ENCODE assay signal across 18 cellular contexts in genomic region chr7:95899919-95900513, GRCh38.
A peak's percentile ranks its signal among the peaks of the same experiment; 100 is the strongest.
DNase-seq lines count a peak whose midpoint lies in the region; ATAC-seq, FAIRE-seq and TF ChIP-seq lines count a peak whose summit lies in the region.
"Had no signal": no experiment of that assay in that cellular context is flagged by ENCODE, and none has a peak within 500 bp of the region (broad histone marks: within the 10 kb centered on the region; RNA-seq: fewer than 3 reads in every experiment).

No MANE protein-coding gene starts in this region.

- no peak for FAIRE-seq in A549 (lab: Jason Lieb, UNC)
- FAIRE-seq: D721Med had no signal

- no peaks in the 10 kb centered on the region for H3K36me3 ChIP-seq in iPS DF 6.9 (ENCODE audit: control insufficient read depth, insufficient read depth, low read length)
- H3K36me3 ChIP-seq in tibial nerve = no peaks in the 10 kb centered on the region
- H3K36me3 ChIP-seq: esophagus squamous epithelium, left ventricle myocardium inferior had no signal

- peak in 1 of 2 experiments; percentile 14 for DNase-seq in A549 (ENCODE audit: low read depth in 1 of 2, low spot score in 1 of 2)
- peak; percentile 16 for DNase-seq in HEK293T (ENCODE audit: extremely low spot score)
- DNase-seq in SIG-M5 treated with dmso at 0.1 percent for 504 hours (lab: John Stamatoyannopoulos, UW; ENCODE audit: unreplicated experiment) = peak; percentile 73
- peak; percentile 22 for DNase-seq in iPS DF 6.9 (ENCODE audit: low read depth, low spot score)
- no peak for DNase-seq in activated T-helper 2 cell treated with anti-CD3 and anti-CD28 coated beads, Interferon-gamma antibody, Interleukin-2, Interleukin-4, amounts not matched to agents 10 μg/mL and 5 μg/mL and 100 μg/mL, durations not matched to agents 14 hours and 24 hours and 36 hours (ENCODE audit: low spot score)
- no peak for DNase-seq in KBM-7
- no peak for DNase-seq in tibial nerve (ENCODE audit: low spot score in 2 of 2)
- DNase-seq in caudate nucleus (lab: John Stamatoyannopoulos, UW) = no peak
- DNase-seq: ACHN; activated naive CD4-positive, alpha-beta T cell treated with anti-CD3 and anti-CD28 coated beads for 36 hours; esophagus squamous epithelium; hypothalamus; left ventricle myocardium inferior; natural killer cell; NCI-H2171 had no signal

- POLR2A ChIA-PET in A549 (lab: Yijun Ruan, JAX) = no interaction called here
- POLR2A ChIA-PET in HEK293T (lab: Yijun Ruan, JAX) = no interaction called here

- H3K36me3 Mint-ChIP-seq in activated T-helper 2 cell treated with anti-CD3 and anti-CD28 coated beads, Interferon-gamma antibody, Interleukin-2, Interleukin-4, amounts not matched to agents 10 μg/mL and 5 μg/mL and 100 μg/mL, durations not matched to agents 14 hours and 24 hours and 36 hours (ENCODE audit: low read depth) = no peaks in the 10 kb centered on the region
- H3K36me3 Mint-ChIP-seq: natural killer cell had no signal

- H3K4me3 ChIP-seq in A549 (no peak overlapping the region), iPS DF 6.9 (ENCODE audit: low read length) (no peak overlapping the region), tibial nerve (no peak overlapping the region)
- H3K4me3 ChIP-seq: esophagus squamous epithelium, left ventricle myocardium inferior had no signal

- no peaks in the 10 kb centered on the region for H3K9me3 Mint-ChIP-seq in activated T-helper 2 cell treated with anti-CD3 and anti-CD28 coated beads, Interferon-gamma antibody, Interleukin-2, Interleukin-4, amounts not matched to agents 10 μg/mL and 5 μg/mL and 100 μg/mL, durations not matched to agents 14 hours and 24 hours and 36 hours
- H3K9me3 Mint-ChIP-seq: activated naive CD4-positive, alpha-beta T cell treated with anti-CD3 and anti-CD28 coated beads for 36 hours; dendritic cell treated with granulocyte-macrophage colony-stimulating factor and Interleukin-4, amounts not matched to agents 40 ng/mL and 50 ng/mL, for 4 days; natural killer cell had no signal

- no peaks in the 10 kb centered on the region for H3K4me1 Mint-ChIP-seq in activated T-helper 2 cell treated with anti-CD3 and anti-CD28 coated beads, Interferon-gamma antibody, Interleukin-2, Interleukin-4, amounts not matched to agents 10 μg/mL and 5 μg/mL and 100 μg/mL, durations not matched to agents 14 hours and 24 hours and 36 hours (ENCODE audit: low read depth)
- H3K4me1 Mint-ChIP-seq: natural killer cell had no signal

- H3K27me3 ChIP-seq in iPS DF 6.9 (ENCODE audit: control insufficient read depth, insufficient read depth, low read length) (no peaks in the 10 kb centered on the region), tibial nerve (no peaks in the 10 kb centered on the region)

- WGBS in A549 (ENCODE audit: missing lambda C conversion rate) = 1% methylated on average over 5 of the region's 5 CpGs
- no CpG with 5 or more reads among the region's 5 CpGs for WGBS in iPS DF 6.9 (ENCODE audit: insufficient coverage, insufficient read length)
- WGBS in tibial nerve, 2 donors = 40 to 41% methylated on average over 5 of the region's 5 CpGs

- no peak overlapping the region for H3K4me2 ChIP-seq in A549

- TF ChIP-seq RAD21 in A549 (conservative IDR thresholded peaks at IDR 0.05 in 1 of 2, IDR thresholded peaks at IDR 0.05 in 1 of 2) = no peak

- H3K9me3 ChIP-seq in A549 = no peaks in the 10 kb centered on the region
- no peaks in the 10 kb centered on the region for H3K9me3 ChIP-seq in iPS DF 6.9 (ENCODE audit: control insufficient read depth, insufficient read depth, low read length)
- no peaks in the 10 kb centered on the region for H3K9me3 ChIP-seq in tibial nerve
- H3K9me3 ChIP-seq: esophagus squamous epithelium, left ventricle myocardium inferior had no signal

- H3K27ac ChIP-seq in A549 = no peak overlapping the region
- no peak overlapping the region for H3K27ac ChIP-seq in iPS DF 6.9 (ENCODE audit: low read length)
- H3K27ac ChIP-seq in tibial nerve = no peak overlapping the region
- H3K27ac ChIP-seq in caudate nucleus (ENCODE audit: low read depth, low read length) = no peak overlapping the region
- H3K27ac ChIP-seq: esophagus squamous epithelium, left ventricle myocardium inferior had no signal

- intact Hi-C loops in activated T-helper 2 cell treated with anti-CD3 and anti-CD28 coated beads, Interferon-gamma antibody, Interleukin-2, Interleukin-4, amounts not matched to agents 10 μg/mL and 5 μg/mL and 100 μg/mL, durations not matched to agents 14 hours and 24 hours and 36 hours (cut with micrococcal nuclease) = no loop called here

- peak; percentile 47 to 67; a peak in 4 of 6 replicates for ATAC-seq in A549
- ATAC-seq: natural killer cell, SK-N-SH treated with all-trans-retinoic acid at 6 μM for 48 hours had no signal

- CTCF ChIA-PET in A549 (lab: Yijun Ruan, JAX) = interaction anchor here (2.9 kb wide), 1 partner anchor 16 kb away, joined by 14 read pairs; no protein-coding TSS in a partner anchor
- CTCF ChIA-PET in HEK293T (lab: Yijun Ruan, JAX) = interaction anchor here (1.0 to 1.2 kb wide), 2 partner anchors 29 to 177 kb away, joined by 3 to 6 read pairs; no protein-coding TSS in a partner anchor

- TF ChIP-seq POLR2A in A549 (IDR thresholded peaks at IDR 0.05; ENCODE audit: low read length) (no peak), tibial nerve (IDR thresholded peaks at IDR 0.05) (no peak)

- H3K4me1 ChIP-seq in A549 (no peaks in the 10 kb centered on the region), iPS DF 6.9 (ENCODE audit: control insufficient read depth, insufficient read depth, low read length) (no peaks in the 10 kb centered on the region), tibial nerve (peaks cover 0 to 14% (median 0%) of the 10 kb centered on the region in 4 donors)

- H3K4me3 Mint-ChIP-seq in activated T-helper 2 cell treated with anti-CD3 and anti-CD28 coated beads, Interferon-gamma antibody, Interleukin-2, Interleukin-4, amounts not matched to agents 10 μg/mL and 5 μg/mL and 100 μg/mL, durations not matched to agents 14 hours and 24 hours and 36 hours (ENCODE audit: low read depth) = no peak overlapping the region
- H3K4me3 Mint-ChIP-seq: activated naive CD4-positive, alpha-beta T cell treated with anti-CD3 and anti-CD28 coated beads for 36 hours; dendritic cell treated with granulocyte-macrophage colony-stimulating factor and Interleukin-4, amounts not matched to agents 40 ng/mL and 50 ng/mL, for 4 days; natural killer cell had no signal

- H3K27me3 Mint-ChIP-seq in activated T-helper 2 cell treated with anti-CD3 and anti-CD28 coated beads, Interferon-gamma antibody, Interleukin-2, Interleukin-4, amounts not matched to agents 10 μg/mL and 5 μg/mL and 100 μg/mL, durations not matched to agents 14 hours and 24 hours and 36 hours (ENCODE audit: low read depth) = peaks cover 8% of the 10 kb centered on the region

- TF ChIP-seq CTCF in A549 (IDR thresholded peaks at IDR 0.05) (no peak), tibial nerve (IDR thresholded peaks at IDR 0.05) (no peak)

- no peak for TF ChIP-seq EP300 in A549 (IDR thresholded peaks at IDR 0.05)
- TF ChIP-seq EP300 in tibial nerve (IDR thresholded peaks at IDR 0.05) = peak in 1 of 2 donors; percentile 26

- H3K27ac Mint-ChIP-seq in activated T-helper 2 cell treated with anti-CD3 and anti-CD28 coated beads, Interferon-gamma antibody, Interleukin-2, Interleukin-4, amounts not matched to agents 10 μg/mL and 5 μg/mL and 100 μg/mL, durations not matched to agents 14 hours and 24 hours and 36 hours = no peak overlapping the region
- H3K27ac Mint-ChIP-seq: activated naive CD4-positive, alpha-beta T cell treated with anti-CD3 and anti-CD28 coated beads for 36 hours; dendritic cell treated with granulocyte-macrophage colony-stimulating factor and Interleukin-4, amounts not matched to agents 40 ng/mL and 50 ng/mL, for 4 days; natural killer cell had no signal

- in situ Hi-C loops in KBM-7 (cut with MboI; ENCODE audit: low pct_unique_long_range_greater_than_20kb, low sequenced_read_pairs) = loop anchor here (25.0 kb wide), 1 partner anchor 1137 kb away; no protein-coding TSS in a partner anchor

TF ChIP-seq in A549, 52 proteins besides CTCF, POLR2A, EP300 and RAD21:
- TF ChIP-seq ZC3H11A (IDR thresholded peaks at IDR 0.05) (no peak), JUNB (IDR thresholded peaks at IDR 0.05) (no peak), CBX2 (IDR thresholded peaks at IDR 0.05; ENCODE audit: borderline replicate concordance, low read depth) (no peak), FOXS1 (CRISPR knock-in tag; IDR thresholded peaks at IDR 0.05) (no peak)
- TF ChIP-seq, protein P1, sequence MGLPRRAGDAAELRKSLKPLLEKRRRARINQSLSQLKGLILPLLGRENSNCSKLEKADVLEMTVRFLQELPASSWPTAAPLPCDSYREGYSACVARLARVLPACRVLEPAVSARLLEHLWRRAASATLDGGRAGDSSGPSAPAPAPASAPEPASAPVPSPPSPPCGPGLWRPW (IDR thresholded peaks at IDR 0.05) = no peak
TF ChIP-seq in A549: peak in this region for 0.

TF ChIP-seq in HEK293T, 16 proteins besides CTCF, POLR2A, EP300 and RAD21:
- no peak for TF ChIP-seq SP1 (IDR thresholded peaks at IDR 0.05)
- TF ChIP-seq SUZ12 (IDR thresholded peaks at IDR 0.05) = no peak
- TF ChIP-seq FOXM1 (IDR thresholded peaks at IDR 0.05; ENCODE audit: borderline replicate concordance) = no peak
- no peak for TF ChIP-seq FOXK2 (IDR thresholded peaks at IDR 0.05)
- TF ChIP-seq ZNF384 (IDR thresholded peaks at IDR 0.05) = no peak
- no peak for TF ChIP-seq ELF4 (IDR thresholded peaks at IDR 0.05)
- TF ChIP-seq NFRKB (IDR thresholded peaks at IDR 0.05) = no peak
- no peak for TF ChIP-seq CTBP1 (IDR thresholded peaks at IDR 0.05; ENCODE audit: borderline replicate concordance)
- TF ChIP-seq PKNOX1 (IDR thresholded peaks at IDR 0.05) = no peak

Comparison
In these comparisons a context has a peak if more than half of its experiments do, and no peak if none do; other contexts are left out.
1. DNase-seq: peak in HEK293T (single experiment), SIG-M5 treated with dmso at 0.1 percent for 504 hours (single experiment) and iPS DF 6.9 (single experiment); none in activated T-helper 2 cell treated with anti-CD3 and anti-CD28 coated beads, Interferon-gamma antibody, Interleukin-2, Interleukin-4, amounts not matched to agents 10 μg/mL and 5 μg/mL and 100 μg/mL, durations not matched to agents 14 hours and 24 hours and 36 hours (single experiment), KBM-7 (single experiment), tibial nerve (0 of 2) and caudate nucleus (0 of 61).